1 cellular context compared by ENCODE assay signal in the genomic region with DNA sequence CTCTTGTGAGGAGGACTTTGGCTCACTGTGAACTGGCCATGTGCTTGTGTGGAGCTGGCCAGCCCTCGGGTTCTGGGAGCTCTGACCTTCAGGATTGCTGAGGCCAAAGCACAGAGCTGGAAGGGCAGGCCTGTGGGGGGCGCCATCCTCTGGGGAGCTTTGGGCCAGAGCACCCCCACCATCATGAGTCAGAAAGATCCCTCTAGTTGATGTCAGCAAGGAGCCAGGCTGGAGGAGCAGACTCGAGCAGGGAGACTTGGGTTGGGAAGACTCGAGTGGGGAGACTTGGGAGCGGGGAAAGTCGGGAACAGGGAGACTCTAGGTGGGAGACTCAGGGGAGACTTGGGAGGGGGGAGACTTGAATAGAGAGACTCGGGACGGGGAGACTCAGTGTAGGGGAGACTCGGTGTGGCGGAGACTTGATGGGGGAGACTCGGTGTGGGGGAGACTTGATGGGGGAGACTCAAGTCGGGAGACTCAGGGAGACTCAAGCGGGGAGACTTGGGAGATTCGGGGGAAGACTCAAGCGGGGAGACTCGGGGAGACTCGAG.
TF ChIP-seq lines count a peak whose summit lies in the region.

No MANE protein-coding gene starts in this region.

TF ChIP-seq in HepG2, 621 proteins besides CTCF, POLR2A, EP300 and RAD21:
- TF ChIP-seq MAZ (IDR thresholded peaks at IDR 0.05; ENCODE audit: borderline replicate concordance, low read depth, low read length) (no peak), MAZ (CRISPR knock-in tag; IDR thresholded peaks at IDR 0.05; ENCODE audit: low read depth) (no peak), ZNF256 (CRISPR knock-in tag; conservative IDR thresholded peaks at IDR 0.05) (no peak), POLR2AphosphoS5 (IDR thresholded peaks at IDR 0.05; ENCODE audit: low read depth, low read length) (no peak), SMAD9 (CRISPR knock-in tag; IDR thresholded peaks at IDR 0.05) (no peak), ESRRA (CRISPR knock-in tag; IDR thresholded peaks at IDR 0.05; ENCODE audit: low read depth) (no peak), ATF7-NPFF (CRISPR knock-in tag; IDR thresholded peaks at IDR 0.05; ENCODE audit: low read depth) (no peak), POGZ (CRISPR knock-in tag; IDR thresholded peaks at IDR 0.05) (no peak), ZBTB7A (CRISPR knock-in tag; IDR thresholded peaks at IDR 0.05) (no peak), ZNF441 (CRISPR knock-in tag; IDR thresholded peaks at IDR 0.05; ENCODE audit: borderline replicate concordance) (no peak), ZNF562 (CRISPR knock-in tag; IDR thresholded peaks at IDR 0.05; ENCODE audit: borderline replicate concordance) (no peak), SAFB2 (CRISPR knock-in tag; IDR thresholded peaks at IDR 0.05; ENCODE audit: borderline replicate concordance, low read depth) (no peak)
TF ChIP-seq in HepG2: peak in this region for 0.
